1 cellular context compared by ENCODE assay signal in genomic region chr3:2921903-2922302, GRCh38.
TF ChIP-seq lines count a peak whose summit lies in the region.

No MANE protein-coding gene starts in this region.

TF ChIP-seq in GM23338, 12 proteins besides CTCF, POLR2A, EP300 and RAD21 (continued from another document):
- TF ChIP-seq EZH2phosphoT487 (IDR thresholded peaks at IDR 0.05; ENCODE audit: unreplicated experiment) (no peak), JUNB (IDR thresholded peaks at IDR 0.05; ENCODE audit: unreplicated experiment) (no peak), CREB1 (CRISPR knock-in tag; IDR thresholded peaks at IDR 0.05; ENCODE audit: low read depth) (no peak), ZNF331 (CRISPR knock-in tag; IDR thresholded peaks at IDR 0.05; ENCODE audit: low read depth) (no peak), POLR2AphosphoS5 (IDR thresholded peaks at IDR 0.05; ENCODE audit: low read depth) (no peak)
- TF ChIP-seq, protein P1, sequence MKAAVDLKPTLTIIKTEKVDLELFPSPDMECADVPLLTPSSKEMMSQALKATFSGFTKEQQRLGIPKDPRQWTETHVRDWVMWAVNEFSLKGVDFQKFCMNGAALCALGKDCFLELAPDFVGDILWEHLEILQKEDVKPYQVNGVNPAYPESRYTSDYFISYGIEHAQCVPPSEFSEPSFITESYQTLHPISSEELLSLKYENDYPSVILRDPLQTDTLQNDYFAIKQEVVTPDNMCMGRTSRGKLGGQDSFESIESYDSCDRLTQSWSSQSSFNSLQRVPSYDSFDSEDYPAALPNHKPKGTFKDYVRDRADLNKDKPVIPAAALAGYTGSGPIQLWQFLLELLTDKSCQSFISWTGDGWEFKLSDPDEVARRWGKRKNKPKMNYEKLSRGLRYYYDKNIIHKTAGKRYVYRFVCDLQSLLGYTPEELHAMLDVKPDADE (IDR thresholded peaks at IDR 0.05), result no peak
